In genomic region chr14:61698216-61698980, GRCh38 we compare ENCODE assay signal across 8 cellular contexts. TPM values are rescaled to one million over a fixed set of nuclear protein-coding genes. Genes with fewer than 3 reads are reported as not detected.
DNase-seq lines count a peak whose midpoint lies in the region; ATAC-seq and TF ChIP-seq lines count a peak whose summit lies in the region.

No MANE protein-coding gene starts in this region.

- H3K4me1 ChIP-seq in ES-I3 (ENCODE audit: insufficient read depth, low read length) (peaks cover 9% of the 10 kb centered on the region), ectodermal cell (ENCODE audit: control insufficient read depth, insufficient read depth, low read length) (peaks cover 7% of the 10 kb centered on the region), neutrophil (ENCODE audit: control insufficient read depth in 1 of 2, insufficient read depth in 1 of 2, low read depth in 1 of 2, low read length in 1 of 2) (peaks cover 67 to 76% of the 10 kb centered on the region in 2 experiments), tibial nerve (peaks cover 0 to 43% (median 17%) of the 10 kb centered on the region in 4 donors)

- peak overlapping the region; percentile 99; the same call in 1 of the 2 replicates for H3K9ac ChIP-seq in ES-I3 (ENCODE audit: low read depth, low read length)

- TF ChIP-seq POLR2A in tibial nerve (IDR thresholded peaks at IDR 0.05): no peak

- TF ChIP-seq CTCF in neutrophil (IDR thresholded peaks at IDR 0.05) (no peak), tibial nerve (IDR thresholded peaks at IDR 0.05) (no peak)

- H3K27me3 ChIP-seq in ectodermal cell (ENCODE audit: control insufficient read depth, insufficient read depth, low read length, poor library complexity, severe bottlenecking): no peaks in the 10 kb centered on the region
- H3K27me3 ChIP-seq in neutrophil: no peaks in the 10 kb centered on the region
- no peaks in the 10 kb centered on the region for H3K27me3 ChIP-seq in tibial nerve

- H3K36me3 ChIP-seq in ES-I3 (ENCODE audit: insufficient read depth, low read length) (no peaks in the 10 kb centered on the region), ectodermal cell (ENCODE audit: control insufficient read depth, insufficient read depth, low read length) (no peaks in the 10 kb centered on the region), neutrophil (no peaks in the 10 kb centered on the region), tibial nerve (no peaks in the 10 kb centered on the region)

- WGBS in ectodermal cell, 2 experiments: 70 to 75% methylated on average over 1 to 2 of the region's 2 CpGs
- 67 to 85% methylated on average over 2 of the region's 2 CpGs for WGBS in tibial nerve, 2 donors

- H3K4me3 ChIP-seq in ectodermal cell (ENCODE audit: insufficient read depth, low read depth, low read length) (peak overlapping the region; percentile 75), neutrophil (ENCODE audit: low read depth in 1 of 2, low read length in 1 of 2) (peak overlapping the region; percentile 90 to 97), tibial nerve (peak overlapping the region in 2 of 4 donors; percentile 7 to 86)

- H3K9me3 ChIP-seq in ES-I3 (ENCODE audit: control insufficient read depth, insufficient read depth, low read length): no peaks in the 10 kb centered on the region
- no peaks in the 10 kb centered on the region for H3K9me3 ChIP-seq in ectodermal cell (ENCODE audit: control insufficient read depth, low read length)
- no peaks in the 10 kb centered on the region for H3K9me3 ChIP-seq in neutrophil
- H3K9me3 ChIP-seq in tibial nerve: no peaks in the 10 kb centered on the region

- DNase-seq in NCI-H69 (lab: John Stamatoyannopoulos, UW): peak; percentile 20
- no peak for DNase-seq in mesenteric fat pad (ENCODE audit: low spot score)
- DNase-seq in 8988T: no peak
- DNase-seq in tibial nerve (ENCODE audit: low spot score in 2 of 2): no peak

- no peak for ATAC-seq in HG03135 (IDR thresholded peaks at IDR 0.05; ENCODE audit: unreplicated experiment)

- H3K27ac ChIP-seq in ectodermal cell (ENCODE audit: insufficient read depth, low read depth, low read length, poor library complexity, severe bottlenecking) (no peak overlapping the region), neutrophil (peak overlapping the region; percentile 94), tibial nerve (peak overlapping the region in 1 of 4 donors; percentile 96)

- no peak for TF ChIP-seq EP300 in tibial nerve (IDR thresholded peaks at IDR 0.05)

RNA-seq across cellular contexts. Expression of gene HIF1A, which starts 3.1 kb away (rescaled TPM):
- 180 TPM for polyA plus RNA-seq in ectodermal cell (2013, experiment 1 of 4)
- polyA plus RNA-seq in ectodermal cell (2013, experiment 2 of 4): 188 TPM
- 161 TPM for polyA plus RNA-seq in ectodermal cell (2013, experiment 3 of 4)
- 169 TPM for polyA plus RNA-seq in ectodermal cell (2013, experiment 4 of 4)
- total RNA-seq in mesenteric fat pad: 207 TPM
- total RNA-seq in tibial nerve: 10 to 100 TPM; 37.9 to 80.4 (median 59.4) TPM
